ENCODE assay signal across 1 cellular context in the genomic region with DNA sequence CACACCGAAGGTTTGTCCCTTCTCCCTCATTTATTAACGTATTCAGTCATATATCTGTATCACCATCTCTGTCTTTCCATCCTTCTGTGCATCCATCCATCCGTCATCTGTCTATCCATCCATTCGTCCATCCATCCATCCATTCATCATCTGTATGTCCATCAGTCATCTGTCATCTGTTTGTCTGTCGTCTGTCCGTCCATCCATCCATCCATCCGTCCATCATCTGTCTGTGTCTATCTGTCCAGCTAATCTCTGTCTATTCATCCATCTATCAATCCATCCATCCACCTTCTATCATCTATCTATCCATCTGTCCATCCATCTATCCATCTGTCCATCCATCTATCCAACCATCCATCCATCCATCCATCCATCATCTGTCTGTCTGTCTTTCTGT.
A peak's percentile ranks its signal among the peaks of the same experiment; 100 is the strongest.
TF ChIP-seq lines count a peak whose summit lies in the region.

No MANE protein-coding gene starts in this region.

TF ChIP-seq in HEK293, 187 proteins besides CTCF, POLR2A, EP300 and RAD21 (continued from another document):
- TF ChIP-seq, protein P1, sequence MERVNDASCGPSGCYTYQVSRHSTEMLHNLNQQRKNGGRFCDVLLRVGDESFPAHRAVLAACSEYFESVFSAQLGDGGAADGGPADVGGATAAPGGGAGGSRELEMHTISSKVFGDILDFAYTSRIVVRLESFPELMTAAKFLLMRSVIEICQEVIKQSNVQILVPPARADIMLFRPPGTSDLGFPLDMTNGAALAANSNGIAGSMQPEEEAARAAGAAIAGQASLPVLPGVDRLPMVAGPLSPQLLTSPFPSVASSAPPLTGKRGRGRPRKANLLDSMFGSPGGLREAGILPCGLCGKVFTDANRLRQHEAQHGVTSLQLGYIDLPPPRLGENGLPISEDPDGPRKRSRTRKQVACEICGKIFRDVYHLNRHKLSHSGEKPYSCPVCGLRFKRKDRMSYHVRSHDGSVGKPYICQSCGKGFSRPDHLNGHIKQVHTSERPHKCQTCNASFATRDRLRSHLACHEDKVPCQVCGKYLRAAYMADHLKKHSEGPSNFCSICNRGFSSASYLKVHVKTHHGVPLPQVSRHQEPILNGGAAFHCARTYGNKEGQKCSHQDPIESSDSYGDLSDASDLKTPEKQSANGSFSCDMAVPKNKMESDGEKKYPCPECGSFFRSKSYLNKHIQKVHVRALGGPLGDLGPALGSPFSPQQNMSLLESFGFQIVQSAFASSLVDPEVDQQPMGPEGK (tag by site-specific recombination; IDR thresholded peaks at IDR 0.05): no peak
- no peak for TF ChIP-seq ZNF837 (tag by site-specific recombination; IDR thresholded peaks at IDR 0.05)
- TF ChIP-seq IKZF3 (tag by site-specific recombination; IDR thresholded peaks at IDR 0.05): no peak
- TF ChIP-seq, protein P2, sequence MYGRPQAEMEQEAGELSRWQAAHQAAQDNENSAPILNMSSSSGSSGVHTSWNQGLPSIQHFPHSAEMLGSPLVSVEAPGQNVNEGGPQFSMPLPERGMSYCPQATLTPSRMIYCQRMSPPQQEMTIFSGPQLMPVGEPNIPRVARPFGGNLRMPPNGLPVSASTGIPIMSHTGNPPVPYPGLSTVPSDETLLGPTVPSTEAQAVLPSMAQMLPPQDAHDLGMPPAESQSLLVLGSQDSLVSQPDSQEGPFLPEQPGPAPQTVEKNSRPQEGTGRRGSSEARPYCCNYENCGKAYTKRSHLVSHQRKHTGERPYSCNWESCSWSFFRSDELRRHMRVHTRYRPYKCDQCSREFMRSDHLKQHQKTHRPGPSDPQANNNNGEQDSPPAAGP (tag by site-specific recombination; IDR thresholded peaks at IDR 0.05): no peak
- no peak for TF ChIP-seq ZNF146 (tag by site-specific recombination; IDR thresholded peaks at IDR 0.05)
- no peak for TF ChIP-seq GLI2 (tag by site-specific recombination; IDR thresholded peaks at IDR 0.05; ENCODE audit: borderline replicate concordance, low read depth)
- no peak for TF ChIP-seq ZNF660 (tag by site-specific recombination; IDR thresholded peaks at IDR 0.05)
- TF ChIP-seq ZBTB17 (tag by site-specific recombination; IDR thresholded peaks at IDR 0.05): 0 out of 2 replicates have a peak, but pooled peaks have one; percentile 19
- no peak for TF ChIP-seq ZNF121 (tag by site-specific recombination; IDR thresholded peaks at IDR 0.05)
- TF ChIP-seq, protein P3, sequence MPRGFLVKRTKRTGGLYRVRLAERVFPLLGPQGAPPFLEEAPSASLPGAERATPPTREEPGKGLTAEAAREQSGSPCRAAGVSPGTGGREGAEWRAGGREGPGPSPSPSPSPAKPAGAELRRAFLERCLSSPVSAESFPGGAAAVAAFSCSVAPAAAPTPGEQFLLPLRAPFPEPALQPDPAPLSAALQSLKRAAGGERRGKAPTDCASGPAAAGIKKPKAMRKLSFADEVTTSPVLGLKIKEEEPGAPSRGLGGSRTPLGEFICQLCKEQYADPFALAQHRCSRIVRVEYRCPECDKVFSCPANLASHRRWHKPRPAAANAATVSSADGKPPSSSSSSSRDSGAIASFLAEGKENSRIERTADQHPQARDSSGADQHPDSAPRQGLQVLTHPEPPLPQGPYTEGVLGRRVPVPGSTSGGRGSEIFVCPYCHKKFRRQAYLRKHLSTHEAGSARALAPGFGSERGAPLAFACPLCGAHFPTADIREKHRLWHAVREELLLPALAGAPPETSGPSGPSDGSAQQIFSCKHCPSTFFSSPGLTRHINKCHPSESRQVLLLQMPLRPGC (tag by site-specific recombination; IDR thresholded peaks at IDR 0.05): no peak
TF ChIP-seq in HEK293: peak in this region for 2.
